1 cellular context compared by ENCODE assay signal in the genomic region with DNA sequence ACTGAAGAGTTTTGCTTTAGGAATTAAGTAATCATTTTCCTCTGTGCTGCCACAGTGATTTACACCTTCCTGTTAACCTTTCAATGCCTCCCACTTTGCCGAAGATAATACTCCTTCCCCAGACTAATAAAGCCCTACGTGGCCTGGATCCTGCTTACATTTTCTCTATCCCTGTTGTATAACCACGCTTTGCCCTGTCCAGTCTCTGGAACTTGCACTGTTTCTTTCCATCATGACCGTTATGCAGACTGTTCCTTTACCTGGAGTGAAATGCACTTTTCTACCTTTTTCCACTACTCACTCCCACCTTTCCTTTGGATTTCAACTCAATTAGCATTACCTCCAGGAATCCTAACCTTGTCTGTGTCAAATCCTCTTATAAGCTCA.
TF ChIP-seq lines count a peak whose summit lies in the region.

No MANE protein-coding gene starts in this region.

TF ChIP-seq in HEK293, 187 proteins besides CTCF, POLR2A, EP300 and RAD21 (continued from another document):
- TF ChIP-seq, protein P1, sequence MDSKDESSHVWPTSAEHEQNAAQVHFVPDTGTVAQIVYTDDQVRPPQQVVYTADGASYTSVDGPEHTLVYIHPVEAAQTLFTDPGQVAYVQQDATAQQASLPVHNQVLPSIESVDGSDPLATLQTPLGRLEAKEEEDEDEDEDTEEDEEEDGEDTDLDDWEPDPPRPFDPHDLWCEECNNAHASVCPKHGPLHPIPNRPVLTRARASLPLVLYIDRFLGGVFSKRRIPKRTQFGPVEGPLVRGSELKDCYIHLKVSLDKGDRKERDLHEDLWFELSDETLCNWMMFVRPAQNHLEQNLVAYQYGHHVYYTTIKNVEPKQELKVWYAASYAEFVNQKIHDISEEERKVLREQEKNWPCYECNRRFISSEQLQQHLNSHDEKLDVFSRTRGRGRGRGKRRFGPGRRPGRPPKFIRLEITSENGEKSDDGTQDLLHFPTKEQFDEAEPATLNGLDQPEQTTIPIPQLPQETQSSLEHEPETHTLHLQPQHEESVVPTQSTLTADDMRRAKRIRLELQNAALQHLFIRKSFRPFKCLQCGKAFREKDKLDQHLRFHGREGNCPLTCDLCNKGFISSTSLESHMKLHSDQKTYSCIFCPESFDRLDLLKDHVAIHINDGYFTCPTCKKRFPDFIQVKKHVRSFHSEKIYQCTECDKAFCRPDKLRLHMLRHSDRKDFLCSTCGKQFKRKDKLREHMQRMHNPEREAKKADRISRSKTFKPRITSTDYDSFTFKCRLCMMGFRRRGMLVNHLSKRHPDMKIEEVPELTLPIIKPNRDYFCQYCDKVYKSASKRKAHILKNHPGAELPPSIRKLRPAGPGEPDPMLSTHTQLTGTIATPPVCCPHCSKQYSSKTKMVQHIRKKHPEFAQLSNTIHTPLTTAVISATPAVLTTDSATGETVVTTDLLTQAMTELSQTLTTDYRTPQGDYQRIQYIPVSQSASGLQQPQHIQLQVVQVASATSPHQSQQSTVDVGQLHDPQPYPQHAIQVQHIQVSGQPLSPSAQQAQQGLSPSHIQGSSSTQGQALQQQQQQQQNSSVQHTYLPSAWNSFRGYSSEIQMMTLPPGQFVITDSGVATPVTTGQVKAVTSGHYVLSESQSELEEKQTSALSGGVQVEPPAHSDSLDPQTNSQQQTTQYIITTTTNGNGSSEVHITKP (tag by site-specific recombination; IDR thresholded peaks at IDR 0.05) = peak; percentile 2; the same call in 1 of the 2 replicates
- TF ChIP-seq KLF16 (tag by site-specific recombination; IDR thresholded peaks at IDR 0.05) = no peak
- TF ChIP-seq ZFHX2 (tag by site-specific recombination; conservative IDR thresholded peaks at IDR 0.05) = peak; percentile 30; the same call in 1 of the 2 replicates
- no peak for TF ChIP-seq ZNF571 (tag by site-specific recombination; IDR thresholded peaks at IDR 0.05)
- no peak for TF ChIP-seq TCF7L2 (IDR thresholded peaks at IDR 0.05; ENCODE audit: borderline replicate concordance, low read depth, low read length)
- TF ChIP-seq ZNF114 (tag by site-specific recombination; IDR thresholded peaks at IDR 0.05) = no peak
- TF ChIP-seq SP7 (tag by site-specific recombination; IDR thresholded peaks at IDR 0.05) = 0 out of 2 replicates have a peak, but pooled peaks have one; percentile 19
- TF ChIP-seq ZNF658 (tag by site-specific recombination; IDR thresholded peaks at IDR 0.05) = no peak
- TF ChIP-seq ZNF335 (tag by site-specific recombination; conservative IDR thresholded peaks at IDR 0.05) = no peak
- TF ChIP-seq ZFP69B (tag by site-specific recombination; IDR thresholded peaks at IDR 0.05) = no peak
- TF ChIP-seq, protein P2, sequence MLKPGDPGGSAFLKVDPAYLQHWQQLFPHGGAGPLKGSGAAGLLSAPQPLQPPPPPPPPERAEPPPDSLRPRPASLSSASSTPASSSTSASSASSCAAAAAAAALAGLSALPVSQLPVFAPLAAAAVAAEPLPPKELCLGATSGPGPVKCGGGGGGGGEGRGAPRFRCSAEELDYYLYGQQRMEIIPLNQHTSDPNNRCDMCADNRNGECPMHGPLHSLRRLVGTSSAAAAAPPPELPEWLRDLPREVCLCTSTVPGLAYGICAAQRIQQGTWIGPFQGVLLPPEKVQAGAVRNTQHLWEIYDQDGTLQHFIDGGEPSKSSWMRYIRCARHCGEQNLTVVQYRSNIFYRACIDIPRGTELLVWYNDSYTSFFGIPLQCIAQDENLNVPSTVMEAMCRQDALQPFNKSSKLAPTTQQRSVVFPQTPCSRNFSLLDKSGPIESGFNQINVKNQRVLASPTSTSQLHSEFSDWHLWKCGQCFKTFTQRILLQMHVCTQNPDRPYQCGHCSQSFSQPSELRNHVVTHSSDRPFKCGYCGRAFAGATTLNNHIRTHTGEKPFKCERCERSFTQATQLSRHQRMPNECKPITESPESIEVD (tag by site-specific recombination; IDR thresholded peaks at IDR 0.05) = peak; percentile 65
- peak; percentile 74 for TF ChIP-seq PRDM1 (tag by site-specific recombination; IDR thresholded peaks at IDR 0.05)
- peak; percentile 69 for TF ChIP-seq ZNF600 (tag by site-specific recombination; IDR thresholded peaks at IDR 0.05)
- TF ChIP-seq ZNF302 (tag by site-specific recombination; IDR thresholded peaks at IDR 0.05; ENCODE audit: low read depth) = no peak
- no peak for TF ChIP-seq ZNF473 (tag by site-specific recombination; IDR thresholded peaks at IDR 0.05)
- TF ChIP-seq GLIS1 (tag by site-specific recombination; IDR thresholded peaks at IDR 0.05) = peak; percentile 42
- TF ChIP-seq ZNF548 (tag by site-specific recombination; IDR thresholded peaks at IDR 0.05) = no peak
- TF ChIP-seq, protein P3, sequence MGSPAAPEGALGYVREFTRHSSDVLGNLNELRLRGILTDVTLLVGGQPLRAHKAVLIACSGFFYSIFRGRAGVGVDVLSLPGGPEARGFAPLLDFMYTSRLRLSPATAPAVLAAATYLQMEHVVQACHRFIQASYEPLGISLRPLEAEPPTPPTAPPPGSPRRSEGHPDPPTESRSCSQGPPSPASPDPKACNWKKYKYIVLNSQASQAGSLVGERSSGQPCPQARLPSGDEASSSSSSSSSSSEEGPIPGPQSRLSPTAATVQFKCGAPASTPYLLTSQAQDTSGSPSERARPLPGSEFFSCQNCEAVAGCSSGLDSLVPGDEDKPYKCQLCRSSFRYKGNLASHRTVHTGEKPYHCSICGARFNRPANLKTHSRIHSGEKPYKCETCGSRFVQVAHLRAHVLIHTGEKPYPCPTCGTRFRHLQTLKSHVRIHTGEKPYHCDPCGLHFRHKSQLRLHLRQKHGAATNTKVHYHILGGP (tag by site-specific recombination; IDR thresholded peaks at IDR 0.05) = no peak
- TF ChIP-seq, protein P4, sequence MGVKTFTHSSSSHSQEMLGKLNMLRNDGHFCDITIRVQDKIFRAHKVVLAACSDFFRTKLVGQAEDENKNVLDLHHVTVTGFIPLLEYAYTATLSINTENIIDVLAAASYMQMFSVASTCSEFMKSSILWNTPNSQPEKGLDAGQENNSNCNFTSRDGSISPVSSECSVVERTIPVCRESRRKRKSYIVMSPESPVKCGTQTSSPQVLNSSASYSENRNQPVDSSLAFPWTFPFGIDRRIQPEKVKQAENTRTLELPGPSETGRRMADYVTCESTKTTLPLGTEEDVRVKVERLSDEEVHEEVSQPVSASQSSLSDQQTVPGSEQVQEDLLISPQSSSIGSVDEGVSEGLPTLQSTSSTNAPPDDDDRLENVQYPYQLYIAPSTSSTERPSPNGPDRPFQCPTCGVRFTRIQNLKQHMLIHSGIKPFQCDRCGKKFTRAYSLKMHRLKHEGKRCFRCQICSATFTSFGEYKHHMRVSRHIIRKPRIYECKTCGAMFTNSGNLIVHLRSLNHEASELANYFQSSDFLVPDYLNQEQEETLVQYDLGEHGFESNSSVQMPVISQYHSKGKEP (tag by site-specific recombination; IDR thresholded peaks at IDR 0.05) = no peak
- TF ChIP-seq ZIC2 (tag by site-specific recombination; IDR thresholded peaks at IDR 0.05) = 0 out of 2 replicates have a peak, but pooled peaks have one; percentile 8
